12 cellular contexts compared by ENCODE assay signal in genomic region chr16:80346160-80346632, GRCh38.
DNase-seq lines count a peak whose midpoint lies in the region; ATAC-seq and TF ChIP-seq lines count a peak whose summit lies in the region.
"Had no signal": no experiment of that assay in that cellular context is flagged by ENCODE, and none has a peak within 500 bp of the region (broad histone marks: within the 10 kb centered on the region; RNA-seq: fewer than 3 reads in every experiment).

No MANE protein-coding gene starts in this region.

- intact Hi-C loops in activated CD4-positive, alpha-beta memory T cell treated with anti-CD3 and anti-CD28 coated beads for 36 hours (cut with micrococcal nuclease), result no loop called here

- TF ChIP-seq CTCF in type B pancreatic cell (conservative IDR thresholded peaks at IDR 0.05), result no peak

- DNase-seq in DMS79 treated with DMSO at 0.1 percent for 48 hours (lab: John Stamatoyannopoulos, UW), result peak; percentile 15
- no peak for DNase-seq in DMS79 (lab: John Stamatoyannopoulos, UW)
- DNase-seq in dedifferentiated amniotic fluid mesenchymal stem cell (ENCODE audit: extremely low spot score), result peak; percentile 50
- peak; percentile 72 for DNase-seq in stromal cell of bone marrow (ENCODE audit: low read depth)
- no peak for DNase-seq in type B pancreatic cell (ENCODE audit: extremely low spot score, unreplicated experiment)
- DNase-seq in activated CD4-positive, alpha-beta memory T cell treated with anti-CD3 and anti-CD28 coated beads for 36 hours, result no peak
- no peak for DNase-seq in H4 (ENCODE audit: low spot score)
- DNase-seq: activated CD4-positive, alpha-beta T cell treated with anti-CD3 and anti-CD28 coated beads for 48 hours; stimulated activated CD4-positive, alpha-beta T cell treated with anti-CD3 and anti-CD28 coated beads, Interleukin-2, amount 100 ng/mL, for 48 hours had no signal

- peak; percentile 90 for ATAC-seq in HG03432 (IDR thresholded peaks at IDR 0.05; ENCODE audit: unreplicated experiment)
- ATAC-seq: K562 had no signal

- peaks cover 3% of the 10 kb centered on the region for H3K27me3 Mint-ChIP-seq in type B pancreatic cell
- peaks cover 4% of the 10 kb centered on the region for H3K27me3 Mint-ChIP-seq in activated CD4-positive, alpha-beta memory T cell treated with anti-CD3 and anti-CD28 coated beads for 36 hours
- H3K27me3 Mint-ChIP-seq: activated naive CD8-positive, alpha-beta T cell had no signal

- CTCF ChIA-PET in activated CD4-positive, alpha-beta memory T cell treated with anti-CD3 and anti-CD28 coated beads for 36 hours (lab: Charles Lee), result no interaction called here

- H3K4me3 Mint-ChIP-seq in type B pancreatic cell, result no peak overlapping the region
- no peak overlapping the region for H3K4me3 Mint-ChIP-seq in activated CD4-positive, alpha-beta memory T cell treated with anti-CD3 and anti-CD28 coated beads for 36 hours
- H3K4me3 Mint-ChIP-seq: activated naive CD8-positive, alpha-beta T cell had no signal

- POLR2A ChIA-PET in activated CD4-positive, alpha-beta memory T cell treated with anti-CD3 and anti-CD28 coated beads for 36 hours (lab: Charles Lee), result no interaction called here

- H3K4me1 Mint-ChIP-seq in type B pancreatic cell (ENCODE audit: unreplicated experiment), result peaks cover 6% of the 10 kb centered on the region
- no peaks in the 10 kb centered on the region for H3K4me1 Mint-ChIP-seq in activated CD4-positive, alpha-beta memory T cell treated with anti-CD3 and anti-CD28 coated beads for 36 hours (ENCODE audit: low read depth)

- no peak overlapping the region for H3K27ac Mint-ChIP-seq in type B pancreatic cell
- H3K27ac Mint-ChIP-seq in activated CD4-positive, alpha-beta memory T cell treated with anti-CD3 and anti-CD28 coated beads for 36 hours, result no peak overlapping the region
- H3K27ac Mint-ChIP-seq: activated naive CD8-positive, alpha-beta T cell had no signal

- H3K9me3 Mint-ChIP-seq in type B pancreatic cell, result no peaks in the 10 kb centered on the region
- H3K9me3 Mint-ChIP-seq in activated CD4-positive, alpha-beta memory T cell treated with anti-CD3 and anti-CD28 coated beads for 36 hours, result peaks cover 4% of the 10 kb centered on the region

- H3K36me3 Mint-ChIP-seq in type B pancreatic cell, result no peaks in the 10 kb centered on the region
- H3K36me3 Mint-ChIP-seq in activated CD4-positive, alpha-beta memory T cell treated with anti-CD3 and anti-CD28 coated beads for 36 hours, result no peaks in the 10 kb centered on the region
- H3K36me3 Mint-ChIP-seq: activated naive CD8-positive, alpha-beta T cell had no signal

Comparison
In these comparisons a context has a peak if more than half of its experiments do, and no peak if none do; other contexts are left out.
1. DNase-seq: peak in DMS79 treated with DMSO at 0.1 percent for 48 hours (single experiment), dedifferentiated amniotic fluid mesenchymal stem cell (single experiment) and stromal cell of bone marrow (single experiment); none in DMS79 (single experiment), type B pancreatic cell (single experiment), activated CD4-positive, alpha-beta memory T cell treated with anti-CD3 and anti-CD28 coated beads for 36 hours (single experiment) and H4 (single experiment).